13 cellular contexts compared by ENCODE assay signal in genomic region chr4:151950993-151951726, GRCh38.
"Had no signal": no experiment of that assay in that cellular context is flagged by ENCODE, and none has a peak within 500 bp of the region (broad histone marks: within the 10 kb centered on the region; RNA-seq: fewer than 3 reads in every experiment).

No MANE protein-coding gene starts in this region.

- ATAC-seq: foreskin keratinocyte; left ventricle myocardium superior; pancreas; stimulated activated memory B cell treated with anti-CD40 and anti-IgM and Interleukin-4, amounts not matched to agents 10 μg/mL and 1 μg/mL and 100 μg/mL, for 72 hours had no signal

- H3K27me3 Mint-ChIP-seq: activated CD4-positive, alpha-beta T cell treated with anti-CD3 and anti-CD28 coated beads, Interleukin-2, amount 10 ng/mL, durations not matched to agents 24 days and 14 days; activated naive CD4-positive, alpha-beta T cell treated with anti-CD3 and anti-CD28 coated beads, Interleukin-2, amount 50 U/mL, for 24 hours; brain; central memory CD8-positive, alpha-beta T cell had no signal

- H3K4me1 ChIP-seq: pancreas had no signal

- H3K27me3 ChIP-seq: foreskin keratinocyte, pancreas had no signal

- H3K36me3 ChIP-seq: pancreas had no signal

- DNase-seq: activated B cell treated with CpG ODN at 0.5 μM for 24 hours; activated CD4-positive, alpha-beta T cell treated with anti-CD3 and anti-CD28 coated beads, Interleukin-2, amount 10 ng/mL, durations not matched to agents 24 days and 14 days; amniotic stem cell; foreskin keratinocyte; left ventricle myocardium superior; pancreas; small intestine had no signal

- H3K9me3 ChIP-seq: pancreas had no signal

- H3K4me1 Mint-ChIP-seq: activated B cell treated with CpG ODN at 0.5 μM for 24 hours; activated CD4-positive, alpha-beta T cell treated with anti-CD3 and anti-CD28 coated beads, Interleukin-2, amount 10 ng/mL, durations not matched to agents 24 days and 14 days; activated naive CD4-positive, alpha-beta T cell treated with anti-CD3 and anti-CD28 coated beads, Interleukin-2, amount 50 U/mL, for 24 hours; central memory CD8-positive, alpha-beta T cell; stimulated activated memory B cell treated with anti-CD40 and anti-IgM and Interleukin-4, amounts not matched to agents 10 μg/mL and 1 μg/mL and 100 μg/mL, for 72 hours had no signal

- H3K4me3 ChIP-seq: pancreas had no signal

- H3K4me3 Mint-ChIP-seq: activated B cell treated with CpG ODN at 0.5 μM for 24 hours; activated CD4-positive, alpha-beta T cell treated with anti-CD3 and anti-CD28 coated beads, Interleukin-2, amount 10 ng/mL, durations not matched to agents 24 days and 14 days; activated naive CD4-positive, alpha-beta T cell treated with anti-CD3 and anti-CD28 coated beads, Interleukin-2, amount 50 U/mL, for 24 hours; brain; central memory CD8-positive, alpha-beta T cell; dendritic cell treated with granulocyte-macrophage colony-stimulating factor and Interleukin-4, amounts not matched to agents 40 ng/mL and 50 ng/mL, for 4 days; stimulated activated memory B cell treated with anti-CD40 and anti-IgM and Interleukin-4, amounts not matched to agents 10 μg/mL and 1 μg/mL and 100 μg/mL, for 72 hours; T-helper 1 cell treated with Interleukin-12 subunit alpha and Interleukin-12 subunit beta and Interleukin-4 antibody, amounts not matched to agents 30 μg/mL and 1 μg/mL, for 36 hours had no signal

- H3K27ac ChIP-seq: foreskin keratinocyte, pancreas had no signal

- H3K27ac Mint-ChIP-seq: activated B cell treated with CpG ODN at 0.5 μM for 24 hours; activated CD4-positive, alpha-beta T cell treated with anti-CD3 and anti-CD28 coated beads, Interleukin-2, amount 10 ng/mL, durations not matched to agents 24 days and 14 days; activated naive CD4-positive, alpha-beta T cell treated with anti-CD3 and anti-CD28 coated beads, Interleukin-2, amount 50 U/mL, for 24 hours; dendritic cell treated with granulocyte-macrophage colony-stimulating factor and Interleukin-4, amounts not matched to agents 40 ng/mL and 50 ng/mL, for 4 days; stimulated activated memory B cell treated with anti-CD40 and anti-IgM and Interleukin-4, amounts not matched to agents 10 μg/mL and 1 μg/mL and 100 μg/mL, for 72 hours; T-helper 1 cell treated with Interleukin-12 subunit alpha and Interleukin-12 subunit beta and Interleukin-4 antibody, amounts not matched to agents 30 μg/mL and 1 μg/mL, for 36 hours had no signal
